Comparison of ENCODE assay signal across 11 cellular contexts in genomic region chr19:34274284-34274826, GRCh38. TPM values are rescaled to one million over a fixed set of nuclear protein-coding genes. Genes with fewer than 3 reads are reported as not detected.
A peak's percentile ranks its signal among the peaks of the same experiment; 100 is the strongest.
DNase-seq lines count a peak whose midpoint lies in the region; TF ChIP-seq lines count a peak whose summit lies in the region.
"Had no signal": no experiment of that assay in that cellular context is flagged by ENCODE, and none has a peak within 500 bp of the region (broad histone marks: within the 10 kb centered on the region; RNA-seq: fewer than 3 reads in every experiment).

No MANE protein-coding gene starts in this region.

- peaks cover 1% of the 10 kb centered on the region for H3K36me3 Mint-ChIP-seq in chondrocyte (ENCODE audit: low read depth)
- H3K36me3 Mint-ChIP-seq in mesothelial cell of epicardium: peaks cover 17% of the 10 kb centered on the region

- H3K9me3 ChIP-seq in AG04450 (ENCODE audit: control insufficient read depth, insufficient read depth, low read length): peaks cover 4% of the 10 kb centered on the region
- H3K9me3 ChIP-seq in HUES48 (ENCODE audit: control insufficient read depth, insufficient read depth, low read length): no peaks in the 10 kb centered on the region

- H3K36me3 ChIP-seq in HUES48 (ENCODE audit: control insufficient read depth, insufficient read depth, low read length): 0 out of 2 replicates have a peak, but pooled peaks cover 2% of the 10 kb centered on the region

- H3K27me3 ChIP-seq in AG04450 (ENCODE audit: control insufficient read depth, insufficient read depth, low read length): no peaks in the 10 kb centered on the region
- H3K27me3 ChIP-seq in HUES48 (ENCODE audit: control insufficient read depth, insufficient read depth, low read length): no peaks in the 10 kb centered on the region

- H3K4me1 ChIP-seq in HUES48 (ENCODE audit: control insufficient read depth, insufficient read depth, low read length): peaks cover 10% of the 10 kb centered on the region

- H3K27me3 Mint-ChIP-seq in chondrocyte (ENCODE audit: low read depth) (no peaks in the 10 kb centered on the region), mesothelial cell of epicardium (ENCODE audit: low read depth) (no peaks in the 10 kb centered on the region)
- H3K27me3 Mint-ChIP-seq: activated CD8-positive, alpha-beta memory T cell treated with anti-CD3 and anti-CD28 coated beads, Interleukin-2, amount 10 ng/mL, durations not matched to agents 7 days and 5 days had no signal

- H3K27ac Mint-ChIP-seq in chondrocyte (ENCODE audit: unreplicated experiment) (peak overlapping the region; percentile 96), mesothelial cell of epicardium (peak overlapping the region; percentile 92)
- H3K27ac Mint-ChIP-seq: activated CD8-positive, alpha-beta memory T cell treated with anti-CD3 and anti-CD28 coated beads, Interleukin-2, amount 10 ng/mL, durations not matched to agents 7 days and 5 days had no signal

- H3K4me1 Mint-ChIP-seq in chondrocyte (ENCODE audit: low read depth) (peaks cover 65% of the 10 kb centered on the region), mesothelial cell of epicardium (peaks cover 36% of the 10 kb centered on the region)

- POLR2A ChIA-PET in AG04450 (lab: Yijun Ruan, JAX): interaction anchor here (1.1 to 2.6 kb wide), 5 partner anchors 13 to 56 kb away, joined by 3 to 35 read pairs (median 6); no protein-coding TSS in a partner anchor

- no peak overlapping the region for H3K9ac ChIP-seq in HUES48 (ENCODE audit: low read depth, low read length)
- H3K9ac ChIP-seq: KMS-11 had no signal

- H3K27ac ChIP-seq in AG04450 (ENCODE audit: low read depth, low read length) (peak overlapping the region; percentile 94), HUES48 (ENCODE audit: low read depth, low read length) (peak overlapping the region; percentile 20)
- H3K27ac ChIP-seq: KMS-11 had no signal

- CTCF ChIA-PET in AG04450 (lab: Charles Lee): interaction anchor here (1.0 to 3.1 kb wide), 4 partner anchors 8 to 48 kb away, joined by 3 to 16 read pairs (median 5); no protein-coding TSS in a partner anchor

- peaks cover 4% of the 10 kb centered on the region for H3K9me3 Mint-ChIP-seq in chondrocyte (ENCODE audit: low read depth)
- peaks cover 3% of the 10 kb centered on the region for H3K9me3 Mint-ChIP-seq in mesothelial cell of epicardium

- H3K4me3 Mint-ChIP-seq in chondrocyte (ENCODE audit: unreplicated experiment) (peak overlapping the region; percentile 54), mesothelial cell of epicardium (no peak overlapping the region)
- H3K4me3 Mint-ChIP-seq: activated CD8-positive, alpha-beta memory T cell treated with anti-CD3 and anti-CD28 coated beads, Interleukin-2, amount 10 ng/mL, durations not matched to agents 7 days and 5 days had no signal

- TF ChIP-seq CTCF in AG04450 (IDR thresholded peaks at IDR 0.05; ENCODE audit: low read depth, low read length) (no peak; the same call in 1 of the 2 replicates), chondrocyte (IDR thresholded peaks at IDR 0.05) (no peak), mesothelial cell of epicardium (IDR thresholded peaks at IDR 0.05; ENCODE audit: unreplicated experiment) (no peak)

- no peak for DNase-seq in AG04450 (ENCODE audit: low read depth, low spot score)
- DNase-seq in chondrocyte (ENCODE audit: low spot score): no peak
- DNase-seq in mesothelial cell of epicardium (ENCODE audit: low spot score in 2 of 2, unreplicated experiment in 2 of 2): no peak
- no peak for DNase-seq in iPS-NIHi11 (ENCODE audit: low spot score)
- no peak for DNase-seq in kidney tubule cell (ENCODE audit: low spot score)
- no peak for DNase-seq in MV-4-11 (lab: John Stamatoyannopoulos, UW)
- DNase-seq in NCI-H128 (lab: John Stamatoyannopoulos, UW; ENCODE audit: unreplicated experiment): no peak
- DNase-seq: activated CD8-positive, alpha-beta memory T cell treated with anti-CD3 and anti-CD28 coated beads, Interleukin-2, amount 10 ng/mL, durations not matched to agents 7 days and 5 days; stimulated activated CD4-positive, alpha-beta T cell treated with anti-CD3 and anti-CD28 coated beads, Interleukin-15, amount 100 ng/mL, for 24 hours had no signal

- H3K4me3 ChIP-seq in AG04450 (ENCODE audit: low read depth, low read length) (peak overlapping the region; percentile 15; the same call in 1 of the 2 replicates), HUES48 (ENCODE audit: low read depth, low read length) (no peak overlapping the region)

RNA-seq across cellular contexts. Expression of gene GARRE1, which starts 20.0 kb away (rescaled TPM):
- polyA plus RNA-seq in AG04450 (2011; rRNA removed): 16.8 and 17.6 TPM in 2 replicates
- 19.3 and 22.5 TPM in 2 replicates for polyA minus RNA-seq in AG04450 (2011; rRNA and poly(A)+ RNA removed)
- total RNA-seq in chondrocyte (23.3 to 35.4 TPM (median 24.4 TPM) in 3 replicates), mesothelial cell of epicardium (50.3 to 52.4 TPM (median 50.5 TPM) in 3 replicates)
